In the genomic region with DNA sequence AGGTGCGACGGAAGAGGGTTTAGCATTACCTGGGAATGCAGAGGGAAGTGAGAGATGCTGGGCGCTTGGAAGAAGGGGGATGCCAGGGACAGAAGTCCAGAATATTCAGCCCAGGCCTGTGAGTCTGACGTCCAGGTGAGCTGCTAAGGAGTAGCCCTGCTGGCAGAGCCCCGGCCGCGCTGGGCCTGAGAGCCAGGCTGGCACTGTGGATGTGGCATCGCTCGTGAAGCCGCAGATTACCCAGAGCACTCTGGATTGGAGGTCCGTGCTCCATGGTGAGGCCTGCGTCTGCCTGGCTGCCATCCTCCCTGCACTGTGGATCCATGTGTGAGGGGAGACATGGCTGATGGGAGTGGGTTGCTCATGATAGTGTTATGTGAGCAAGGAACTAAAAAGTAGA, we compare ENCODE assay signal across 19 cellular contexts. TPM values are rescaled to one million over a fixed set of nuclear protein-coding genes. Genes with fewer than 3 reads are reported as not detected.
DNase-seq lines count a peak whose midpoint lies in the region; ATAC-seq and TF ChIP-seq lines count a peak whose summit lies in the region.
"Had no signal": no experiment of that assay in that cellular context is flagged by ENCODE, and none has a peak within 500 bp of the region (broad histone marks: within the 10 kb centered on the region; RNA-seq: fewer than 3 reads in every experiment).

No MANE protein-coding gene starts in this region.

- no peaks in the 10 kb centered on the region for H3K27me3 Mint-ChIP-seq in activated naive CD4-positive, alpha-beta T cell treated with anti-CD3 and anti-CD28 coated beads, Interleukin-2, amount 10 ng/mL, durations not matched to agents 7 days and 5 days
- no peaks in the 10 kb centered on the region; the same call in 1 of the 2 replicates for H3K27me3 Mint-ChIP-seq in WTC11 (ENCODE audit: low read depth)
- no peaks in the 10 kb centered on the region for H3K27me3 Mint-ChIP-seq in activated T-helper 1 cell treated with anti-CD3 and anti-CD28 coated beads, Interleukin-12 subunit alpha, Interleukin-12 subunit beta, Interleukin-2, Interleukin-4 antibody, amounts not matched to agents 30 ng/mL and 10 ng/mL and 1 ng/mL, durations not matched to agents 14 hours and 24 hours and 36 hours (ENCODE audit: insufficient read depth)

- no peak for ATAC-seq in WTC11
- ATAC-seq in psoas muscle = no peak

- H3K9me3 Mint-ChIP-seq in activated naive CD4-positive, alpha-beta T cell treated with anti-CD3 and anti-CD28 coated beads, Interleukin-2, amount 10 ng/mL, durations not matched to agents 7 days and 5 days = no peaks in the 10 kb centered on the region
- H3K9me3 Mint-ChIP-seq in WTC11 = no peaks in the 10 kb centered on the region
- no peaks in the 10 kb centered on the region for H3K9me3 Mint-ChIP-seq in activated T-helper 1 cell treated with anti-CD3 and anti-CD28 coated beads, Interleukin-12 subunit alpha, Interleukin-12 subunit beta, Interleukin-2, Interleukin-4 antibody, amounts not matched to agents 30 ng/mL and 10 ng/mL and 1 ng/mL, durations not matched to agents 14 hours and 24 hours and 36 hours
- H3K9me3 Mint-ChIP-seq: H9 had no signal

- H3K4me1 ChIP-seq in psoas muscle = peaks cover 23% of the 10 kb centered on the region
- H3K4me1 ChIP-seq in esophagus muscularis mucosa = peaks cover 0 to 10% (median 0%) of the 10 kb centered on the region in 4 donors

- peaks cover 75% of the 10 kb centered on the region for H3K36me3 Mint-ChIP-seq in activated naive CD4-positive, alpha-beta T cell treated with anti-CD3 and anti-CD28 coated beads, Interleukin-2, amount 10 ng/mL, durations not matched to agents 7 days and 5 days
- peaks cover 15% of the 10 kb centered on the region for H3K36me3 Mint-ChIP-seq in WTC11
- peaks cover 70% of the 10 kb centered on the region for H3K36me3 Mint-ChIP-seq in activated T-helper 1 cell treated with anti-CD3 and anti-CD28 coated beads, Interleukin-12 subunit alpha, Interleukin-12 subunit beta, Interleukin-2, Interleukin-4 antibody, amounts not matched to agents 30 ng/mL and 10 ng/mL and 1 ng/mL, durations not matched to agents 14 hours and 24 hours and 36 hours (ENCODE audit: low read depth)

- H3K4me1 Mint-ChIP-seq in activated naive CD4-positive, alpha-beta T cell treated with anti-CD3 and anti-CD28 coated beads, Interleukin-2, amount 10 ng/mL, durations not matched to agents 7 days and 5 days = no peaks in the 10 kb centered on the region
- H3K4me1 Mint-ChIP-seq in WTC11 = peaks cover 6% of the 10 kb centered on the region; the same call in 1 of the 2 replicates
- H3K4me1 Mint-ChIP-seq in activated T-helper 1 cell treated with anti-CD3 and anti-CD28 coated beads, Interleukin-12 subunit alpha, Interleukin-12 subunit beta, Interleukin-2, Interleukin-4 antibody, amounts not matched to agents 30 ng/mL and 10 ng/mL and 1 ng/mL, durations not matched to agents 14 hours and 24 hours and 36 hours (ENCODE audit: low read depth) = peaks cover 18% of the 10 kb centered on the region

- CTCF ChIA-PET in activated naive CD4-positive, alpha-beta T cell treated with anti-CD3 and anti-CD28 coated beads, Interleukin-2, amount 10 ng/mL, durations not matched to agents 7 days and 5 days (lab: Charles Lee) = interaction anchor here (1.5 to 1.7 kb wide), 2 partner anchors 13 to 14 kb away, joined by 3 to 6 read pairs; no protein-coding TSS in a partner anchor
- CTCF ChIA-PET in WTC11 (lab: Charles Lee) = interaction anchor here (1.4 to 2.6 kb wide), 2 partner anchors 14 to 15 kb away, joined by 4 to 24 read pairs; a partner anchor contains a TSS

- peak overlapping the region; percentile 87 for H3K27ac ChIP-seq in psoas muscle
- no peak overlapping the region for H3K27ac ChIP-seq in esophagus muscularis mucosa (replicated peaks in 1 of 4)

- H3K9me3 ChIP-seq in psoas muscle (no peaks in the 10 kb centered on the region), esophagus muscularis mucosa (no peaks in the 10 kb centered on the region)
- H3K9me3 ChIP-seq: SJCRH30 had no signal

- peaks cover 13 to 97% of the 10 kb centered on the region in 2 donors for H3K36me3 ChIP-seq in psoas muscle (ENCODE audit: insufficient read depth in 1 of 2, low read depth in 1 of 2)
- H3K36me3 ChIP-seq in esophagus muscularis mucosa = peaks cover 65 to 95% (median 90%) of the 10 kb centered on the region in 4 donors
- H3K36me3 ChIP-seq: SJCRH30 had no signal

- TF ChIP-seq POLR2A in erythroblast (IDR thresholded peaks at IDR 0.05; ENCODE audit: low read length) (peak; percentile 22), esophagus muscularis mucosa (IDR thresholded peaks at IDR 0.05; ENCODE audit: low read depth) (no peak)

- H3K4me3 Mint-ChIP-seq in activated naive CD4-positive, alpha-beta T cell treated with anti-CD3 and anti-CD28 coated beads, Interleukin-2, amount 10 ng/mL, durations not matched to agents 7 days and 5 days = no peak overlapping the region
- H3K4me3 Mint-ChIP-seq in WTC11 = no peak overlapping the region
- H3K4me3 Mint-ChIP-seq in activated T-helper 1 cell treated with anti-CD3 and anti-CD28 coated beads, Interleukin-12 subunit alpha, Interleukin-12 subunit beta, Interleukin-2, Interleukin-4 antibody, amounts not matched to agents 30 ng/mL and 10 ng/mL and 1 ng/mL, durations not matched to agents 14 hours and 24 hours and 36 hours = no peak overlapping the region
- H3K4me3 Mint-ChIP-seq: H9 had no signal

- intact Hi-C loops in psoas muscle (cut with DNase I) (no loop called here), esophagus muscularis mucosa (cut with DNase I) (no loop called here)
- intact Hi-C loops in activated T-helper 1 cell treated with anti-CD3 and anti-CD28 coated beads, Interleukin-12 subunit alpha, Interleukin-12 subunit beta, Interleukin-2, Interleukin-4 antibody, amounts not matched to agents 30 ng/mL and 10 ng/mL and 1 ng/mL, durations not matched to agents 14 hours and 24 hours and 36 hours (cut with micrococcal nuclease) = no loop called here

- H3K4me3 ChIP-seq in psoas muscle (no peak overlapping the region), esophagus muscularis mucosa (no peak overlapping the region)
- H3K4me3 ChIP-seq: SJCRH30 had no signal

- no peak for TF ChIP-seq EP300 in esophagus muscularis mucosa (IDR thresholded peaks at IDR 0.05)

- H3K27me3 ChIP-seq in psoas muscle (ENCODE audit: insufficient read depth in 3 of 3, low read length in 2 of 3) (no peaks in the 10 kb centered on the region), esophagus muscularis mucosa (no peaks in the 10 kb centered on the region)
- H3K27me3 ChIP-seq: SJCRH30 had no signal

- no peak for DNase-seq in activated naive CD4-positive, alpha-beta T cell treated with anti-CD3 and anti-CD28 coated beads, Interleukin-2, amount 10 ng/mL, durations not matched to agents 7 days and 5 days
- DNase-seq in activated naive CD4-positive, alpha-beta T cell treated with Interleukin-2 at 50 U/mL for 16 hours = no peak
- DNase-seq in WTC11 (ENCODE audit: low spot score) = no peak
- DNase-seq in erythroblast (lab: John Stamatoyannopoulos, UW) = no peak
- peak in 1 of 2 donors; percentile 39 for DNase-seq in psoas muscle
- DNase-seq in activated T-helper 1 cell treated with anti-CD3 and anti-CD28 coated beads, Interleukin-12 subunit alpha, Interleukin-12 subunit beta, Interleukin-2, Interleukin-4 antibody, amounts not matched to agents 30 ng/mL and 10 ng/mL and 1 ng/mL, durations not matched to agents 14 hours and 24 hours and 36 hours (ENCODE audit: low spot score) = no peak
- DNase-seq in NCI-H1048 (lab: John Stamatoyannopoulos, UW) = no peak
- DNase-seq in esophagus muscularis mucosa (ENCODE audit: extremely low spot score) = no peak
- DNase-seq: 8988T, COR-L47, DMS 273 treated with DMSO at 0.1 percent for 48 hours, H9, KBM-7, NCI-H1694 treated with DMSO at 0.1 percent for 48 hours, NCI-H510A treated with DMSO at 0.1 percent for 48 hours, NCI-H774, OCI-M1, RPMI8226, SJCRH30 had no signal

- WGBS in psoas muscle, 3 donors = 91 to 96% (median 92%) methylated on average over 12 of the region's 12 CpGs
- WGBS in esophagus muscularis mucosa = 86% methylated on average over 8 of the region's 12 CpGs

- H3K27ac Mint-ChIP-seq in activated naive CD4-positive, alpha-beta T cell treated with anti-CD3 and anti-CD28 coated beads, Interleukin-2, amount 10 ng/mL, durations not matched to agents 7 days and 5 days = peak overlapping the region; percentile 31
- H3K27ac Mint-ChIP-seq in WTC11 = peak overlapping the region; percentile 17; the same call in 1 of the 2 replicates
- no peak overlapping the region for H3K27ac Mint-ChIP-seq in activated T-helper 1 cell treated with anti-CD3 and anti-CD28 coated beads, Interleukin-12 subunit alpha, Interleukin-12 subunit beta, Interleukin-2, Interleukin-4 antibody, amounts not matched to agents 30 ng/mL and 10 ng/mL and 1 ng/mL, durations not matched to agents 14 hours and 24 hours and 36 hours

- POLR2A ChIA-PET in WTC11 (lab: Charles Lee) = no interaction called here

- TF ChIP-seq CTCF in WTC11 (IDR thresholded peaks at IDR 0.05) = no peak
- no peak for TF ChIP-seq CTCF in psoas muscle (IDR thresholded peaks at IDR 0.05)
- TF ChIP-seq CTCF in esophagus muscularis mucosa (IDR thresholded peaks at IDR 0.05) = no peak

RNA-seq across cellular contexts. Expression of a gene that starts 14.5 kb away (rescaled TPM):
- 27.9 to 31.5 TPM (median 31.0 TPM) in 3 replicates for total RNA-seq in WTC11 (2021)
- total RNA-seq in psoas muscle = 100 to 1,000 TPM in 3 of 4 donors, 10 to 100 TPM in 1; 73.0 to 127 (median 121) TPM
- polyA plus RNA-seq in psoas muscle = 100 to 1,000 TPM in 1 of 3 donors, 10 to 100 TPM in 2; 22.9 to 111 (median 41.5) TPM
- total RNA-seq in activated T-helper 1 cell treated with anti-CD3 and anti-CD28 coated beads, Interleukin-12 subunit alpha, Interleukin-12 subunit beta, Interleukin-2, Interleukin-4 antibody, amounts not matched to agents 30 ng/mL and 10 ng/mL and 1 ng/mL, durations not matched to agents 14 hours and 24 hours and 36 hours = 228 and 239 TPM in 2 replicates
- 10 to 100 TPM; 27.0 to 80.9 (median 31.7) TPM for total RNA-seq in esophagus muscularis mucosa

RNA-seq across cellular contexts. Expression of a gene that starts 14.8 kb away (rescaled TPM):
- total RNA-seq in WTC11 (2021) (16.4 to 23.6 TPM (median 21.7 TPM) in 3 replicates), psoas muscle (10 to 100 TPM in 3 of 4 donors, 1 to 10 TPM in 1; 9.9 to 25.5 (median 12.9) TPM), esophagus muscularis mucosa (1 to 10 TPM; 5.1 to 7.9 (median 6.0) TPM)
- 10 to 100 TPM in 2 of 3 donors, 1 to 10 TPM in 1; 7.2 to 23.9 (median 14.0) TPM for polyA plus RNA-seq in psoas muscle
- 38.8 and 39.0 TPM in 2 replicates for total RNA-seq in activated T-helper 1 cell treated with anti-CD3 and anti-CD28 coated beads, Interleukin-12 subunit alpha, Interleukin-12 subunit beta, Interleukin-2, Interleukin-4 antibody, amounts not matched to agents 30 ng/mL and 10 ng/mL and 1 ng/mL, durations not matched to agents 14 hours and 24 hours and 36 hours

RNA-seq across cellular contexts. Expression of a gene that starts 17.5 kb away (rescaled TPM):
- total RNA-seq in WTC11 (2021) (92.1 to 102 TPM (median 101 TPM) in 3 replicates), psoas muscle (10 to 100 TPM; 11.0 to 17.5 (median 12.1) TPM), esophagus muscularis mucosa (100 to 1,000 TPM in 1 of 4 donors, 10 to 100 TPM in 3; 88.6 to 113 (median 93.2) TPM)
- 10 to 100 TPM in 2 of 3 donors, 1 to 10 TPM in 1; 9.2 to 15.3 (median 11.2) TPM for polyA plus RNA-seq in psoas muscle
- total RNA-seq in activated T-helper 1 cell treated with anti-CD3 and anti-CD28 coated beads, Interleukin-12 subunit alpha, Interleukin-12 subunit beta, Interleukin-2, Interleukin-4 antibody, amounts not matched to agents 30 ng/mL and 10 ng/mL and 1 ng/mL, durations not matched to agents 14 hours and 24 hours and 36 hours = 60.5 and 68.6 TPM in 2 replicates

RNA-seq across cellular contexts. Expression of a gene that starts 33.3 kb away (rescaled TPM):
- 9.7 to 10.2 TPM (median 10.0 TPM) in 3 replicates for total RNA-seq in WTC11 (2021)
- 1 to 10 TPM; 6.7 to 7.7 (median 7.2) TPM for total RNA-seq in psoas muscle
- polyA plus RNA-seq in psoas muscle = 1 to 10 TPM; 4.2 to 8.1 (median 5.5) TPM
- 45.4 and 57.1 TPM in 2 replicates for total RNA-seq in activated T-helper 1 cell treated with anti-CD3 and anti-CD28 coated beads, Interleukin-12 subunit alpha, Interleukin-12 subunit beta, Interleukin-2, Interleukin-4 antibody, amounts not matched to agents 30 ng/mL and 10 ng/mL and 1 ng/mL, durations not matched to agents 14 hours and 24 hours and 36 hours
- total RNA-seq in esophagus muscularis mucosa = 10 to 100 TPM; 26.1 to 41.9 (median 34.0) TPM

RNA-seq across cellular contexts. Expression of a gene that starts 37.1 kb away (rescaled TPM):
- 26.1 to 31.9 TPM (median 27.8 TPM) in 3 replicates for total RNA-seq in WTC11 (2021)
- 1 to 10 TPM; 4.4 to 7.6 (median 5.3) TPM for total RNA-seq in psoas muscle
- 1 to 10 TPM; 6.0 to 6.8 (median 6.0) TPM for polyA plus RNA-seq in psoas muscle
- total RNA-seq in activated T-helper 1 cell treated with anti-CD3 and anti-CD28 coated beads, Interleukin-12 subunit alpha, Interleukin-12 subunit beta, Interleukin-2, Interleukin-4 antibody, amounts not matched to agents 30 ng/mL and 10 ng/mL and 1 ng/mL, durations not matched to agents 14 hours and 24 hours and 36 hours = 26.4 and 27.2 TPM in 2 replicates
- 10 to 100 TPM in 1 of 4 donors, 1 to 10 TPM in 3; 5.3 to 12.7 (median 9.2) TPM for total RNA-seq in esophagus muscularis mucosa
